13 cellular contexts compared by ENCODE assay signal in genomic region chr10:19832624-19833507, GRCh38. TPM values are rescaled to one million over a fixed set of nuclear protein-coding genes. Genes with fewer than 3 reads are reported as not detected.
DNase-seq lines count a peak whose midpoint lies in the region; ATAC-seq, FAIRE-seq and TF ChIP-seq lines count a peak whose summit lies in the region.
"Had no signal": no experiment of that assay in that cellular context is flagged by ENCODE, and none has a peak within 500 bp of the region (broad histone marks: within the 10 kb centered on the region; RNA-seq: fewer than 3 reads in every experiment).

No MANE protein-coding gene starts in this region.

- no peak for TF ChIP-seq CTCF in heart left ventricle (IDR thresholded peaks at IDR 0.05)
- no peak for TF ChIP-seq CTCF in bronchial epithelial cell (IDR thresholded peaks at IDR 0.05; ENCODE audit: insufficient read depth, low read length, severe bottlenecking)
- no peak for TF ChIP-seq CTCF in left lung (IDR thresholded peaks at IDR 0.05)
- TF ChIP-seq CTCF in glutamatergic neuron (IDR thresholded peaks at IDR 0.05; ENCODE audit: partially characterized antibody, unreplicated experiment): no peak

- WGBS in heart left ventricle, 4 donors: 37 to 51% (median 41%) methylated on average over 14 of the region's 14 CpGs

- peak; percentile 39 for DNase-seq in Right ventricle myocardium superior
- no peak for DNase-seq in heart left ventricle
- DNase-seq in bronchial epithelial cell (ENCODE audit: low read depth): peak; percentile 93
- no peak for DNase-seq in left lung
- DNase-seq in activated CD4-positive, alpha-beta T cell treated with anti-CD3 and anti-CD28 coated beads for 36 hours: no peak
- no peak for DNase-seq in germinal center (ENCODE audit: low spot score)
- DNase-seq in glutamatergic neuron: no peak
- no peak for DNase-seq in SW480 (ENCODE audit: low spot score)
- DNase-seq: activated CD4-positive, alpha-beta T cell treated with anti-CD3 and anti-CD28 coated beads, Interleukin-2, amount 50 U/mL, for 4 hours; activated effector memory CD4-positive, alpha-beta T cell treated with anti-CD3 and anti-CD28 coated beads, Interleukin-2, amount 50 U/mL, for 16 hours; naive thymus-derived CD4-positive, alpha-beta T cell; NCI-H2171 had no signal

- H3K4me3 Mint-ChIP-seq in activated CD4-positive, alpha-beta T cell treated with anti-CD3 and anti-CD28 coated beads for 36 hours: no peak overlapping the region
- no peak overlapping the region for H3K4me3 Mint-ChIP-seq in glutamatergic neuron (ENCODE audit: unreplicated experiment)
- H3K4me3 Mint-ChIP-seq: naive thymus-derived CD4-positive, alpha-beta T cell had no signal

- ATAC-seq in Right ventricle myocardium superior (ENCODE audit: poor library complexity) (no peak), heart left ventricle (no peak), left lung (peak; percentile 39)
- ATAC-seq in activated CD4-positive, alpha-beta T cell treated with anti-CD3 and anti-CD28 coated beads for 36 hours: no peak
- ATAC-seq: naive thymus-derived CD4-positive, alpha-beta T cell had no signal

- no peaks in the 10 kb centered on the region for H3K27me3 Mint-ChIP-seq in activated CD4-positive, alpha-beta T cell treated with anti-CD3 and anti-CD28 coated beads for 36 hours
- H3K27me3 Mint-ChIP-seq in glutamatergic neuron (ENCODE audit: unreplicated experiment): peaks cover 4% of the 10 kb centered on the region

- POLR2A ChIA-PET in activated CD4-positive, alpha-beta T cell treated with anti-CD3 and anti-CD28 coated beads for 36 hours (lab: Charles Lee): no interaction called here

- H3K27ac ChIP-seq in heart left ventricle (peak overlapping the region in 1 of 12 donors; percentile 74), left lung (peak overlapping the region in 1 of 2 donors; percentile 45)

- H3K9me3 ChIP-seq in heart left ventricle (no peaks in the 10 kb centered on the region), left lung (no peaks in the 10 kb centered on the region)

- H3K4me1 ChIP-seq in heart left ventricle (peaks cover 0 to 57% (median 26%) of the 10 kb centered on the region in 12 donors), left lung (peaks cover 9 to 38% of the 10 kb centered on the region in 2 donors)

- intact Hi-C loops in Right ventricle myocardium superior (cut with DNase I) (no loop called here), heart left ventricle (cut with DNase I) (no loop called here), left lung (cut with DNase I) (no loop called here)
- intact Hi-C loops in activated CD4-positive, alpha-beta T cell treated with anti-CD3 and anti-CD28 coated beads for 36 hours (cut with DNase I, micrococcal nuclease): no loop called here

- H3K27ac Mint-ChIP-seq in activated CD4-positive, alpha-beta T cell treated with anti-CD3 and anti-CD28 coated beads for 36 hours: no peak overlapping the region
- no peak overlapping the region for H3K27ac Mint-ChIP-seq in glutamatergic neuron (ENCODE audit: unreplicated experiment)
- H3K27ac Mint-ChIP-seq: naive thymus-derived CD4-positive, alpha-beta T cell had no signal

- peak overlapping the region in 3 of 12 donors; percentile 3 to 27 (median 9) for H3K4me3 ChIP-seq in heart left ventricle
- no peak overlapping the region for H3K4me3 ChIP-seq in bronchial epithelial cell (ENCODE audit: low read depth, low read length)
- no peak overlapping the region for H3K4me3 ChIP-seq in left lung

- H3K27me3 ChIP-seq in heart left ventricle: no peaks in the 10 kb centered on the region
- H3K27me3 ChIP-seq in bronchial epithelial cell (ENCODE audit: control insufficient read depth, insufficient read depth, low read length): no peaks in the 10 kb centered on the region
- no peaks in the 10 kb centered on the region for H3K27me3 ChIP-seq in left lung

- peak; percentile 47 for FAIRE-seq in bronchial epithelial cell (lab: Jason Lieb, UNC)
- FAIRE-seq: D721Med had no signal

- no peaks in the 10 kb centered on the region for H3K36me3 Mint-ChIP-seq in activated CD4-positive, alpha-beta T cell treated with anti-CD3 and anti-CD28 coated beads for 36 hours (ENCODE audit: low read depth)
- H3K36me3 Mint-ChIP-seq in glutamatergic neuron (ENCODE audit: unreplicated experiment): no peaks in the 10 kb centered on the region
- H3K36me3 Mint-ChIP-seq: naive thymus-derived CD4-positive, alpha-beta T cell had no signal

- peaks cover 7% of the 10 kb centered on the region for H3K9me3 Mint-ChIP-seq in activated CD4-positive, alpha-beta T cell treated with anti-CD3 and anti-CD28 coated beads for 36 hours (ENCODE audit: low read depth)
- no peaks in the 10 kb centered on the region for H3K9me3 Mint-ChIP-seq in glutamatergic neuron (ENCODE audit: unreplicated experiment)

- no peaks in the 10 kb centered on the region for H3K36me3 ChIP-seq in heart left ventricle
- no peaks in the 10 kb centered on the region for H3K36me3 ChIP-seq in bronchial epithelial cell (ENCODE audit: control insufficient read depth, insufficient read depth, low read length)
- H3K36me3 ChIP-seq in left lung: no peaks in the 10 kb centered on the region

- CTCF ChIA-PET in activated CD4-positive, alpha-beta T cell treated with anti-CD3 and anti-CD28 coated beads for 36 hours (lab: Charles Lee): no interaction called here

- TF ChIP-seq POLR2A in heart left ventricle (IDR thresholded peaks at IDR 0.05): no peak

- no peaks in the 10 kb centered on the region for H3K4me1 Mint-ChIP-seq in activated CD4-positive, alpha-beta T cell treated with anti-CD3 and anti-CD28 coated beads for 36 hours
- no peaks in the 10 kb centered on the region for H3K4me1 Mint-ChIP-seq in glutamatergic neuron (ENCODE audit: low read depth, unreplicated experiment)

RNA-seq across cellular contexts. Expression of gene PLXDC2, which starts 16.6 kb away (rescaled TPM):
- total RNA-seq in Right ventricle myocardium superior (12.2 TPM), heart left ventricle (10 to 100 TPM; 10.7 to 36.4 (median 18.7) TPM), bronchial epithelial cell (1.3 and 3.3 TPM in 2 replicates), left lung (100 to 1,000 TPM in 1 of 2 donors, 10 to 100 TPM in 1; 85.3 to 107 TPM), glutamatergic neuron (ENCODE audit: unreplicated experiment) (3.9 TPM)
- polyA plus RNA-seq in heart left ventricle: 1 to 10 TPM; 3.4 to 7.2 TPM
- total RNA-seq in activated CD4-positive, alpha-beta T cell treated with anti-CD3 and anti-CD28 coated beads for 36 hours: not detected
- polyA plus RNA-seq: naive thymus-derived CD4-positive, alpha-beta T cell had no signal

Comparison
In these comparisons a context has a peak if more than half of its experiments do, and no peak if none do; other contexts are left out.
1. DNase-seq: peak in Right ventricle myocardium superior (single experiment) and bronchial epithelial cell (single experiment); none in heart left ventricle (0 of 5), left lung (0 of 2), activated CD4-positive, alpha-beta T cell treated with anti-CD3 and anti-CD28 coated beads for 36 hours (single experiment), germinal center (single experiment), glutamatergic neuron (single experiment) and SW480 (single experiment).